18 cellular contexts compared by ENCODE assay signal in the genomic region with DNA sequence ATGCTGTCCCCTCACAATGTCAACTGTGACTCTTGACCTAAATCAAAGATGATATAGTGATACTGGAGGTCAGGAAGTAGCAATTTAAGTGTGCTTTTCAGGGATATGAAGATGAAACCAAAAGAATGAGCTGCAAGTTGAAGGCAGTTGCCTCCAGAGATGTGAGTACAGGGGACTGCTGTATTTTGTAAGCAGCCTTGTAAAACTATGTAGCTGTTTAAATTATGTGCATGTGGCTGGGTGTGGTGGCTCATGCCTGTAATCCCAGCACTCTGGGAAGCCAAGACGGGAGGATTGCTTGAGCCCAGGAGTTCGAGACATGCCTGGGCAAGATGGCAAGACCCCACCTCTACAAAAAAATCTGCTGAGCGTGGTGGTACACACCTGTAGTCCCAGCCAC. TPM values are rescaled to one million over a fixed set of nuclear protein-coding genes. Genes with fewer than 3 reads are reported as not detected.
DNase-seq lines count a peak whose midpoint lies in the region; ATAC-seq and TF ChIP-seq lines count a peak whose summit lies in the region.
"Had no signal": no experiment of that assay in that cellular context is flagged by ENCODE, and none has a peak within 500 bp of the region (broad histone marks: within the 10 kb centered on the region; RNA-seq: fewer than 3 reads in every experiment).

No MANE protein-coding gene starts in this region.

- H3K4me3 Mint-ChIP-seq in activated CD4-positive, alpha-beta memory T cell treated with anti-CD3 and anti-CD28 coated beads for 36 hours: no peak overlapping the region
- no peak overlapping the region for H3K4me3 Mint-ChIP-seq in activated CD4-positive, alpha-beta memory T cell treated with anti-CD3 and anti-CD28 coated beads, Interleukin-2, amount 10 ng/mL, durations not matched to agents 7 days and 5 days
- no peak overlapping the region for H3K4me3 Mint-ChIP-seq in GM23338
- H3K4me3 Mint-ChIP-seq in activated T-helper 17 cell treated with anti-CD3 and anti-CD28 coated beads, Interleukin-2, amount 50 U/mL, for 72 hours: peak overlapping the region; percentile 65
- H3K4me3 Mint-ChIP-seq: CD8-positive, alpha-beta memory T cell; HFFc6 had no signal

- ATAC-seq in GM23338 (no peak), left colon (peak; percentile 64)
- peak; percentile 57 for ATAC-seq in activated T-helper 17 cell treated with anti-CD3 and anti-CD28 coated beads, Interleukin-2, amount 50 U/mL, for 72 hours (replicated peaks)
- ATAC-seq: PC-3, SK-N-SH treated with all-trans-retinoic acid at 6 μM for 48 hours had no signal

- intact Hi-C loops in activated CD4-positive, alpha-beta memory T cell treated with anti-CD3 and anti-CD28 coated beads for 36 hours (cut with micrococcal nuclease): loop anchor here (2.0 kb wide), 1 partner anchor 22 kb away; a partner anchor contains a TSS
- intact Hi-C loops in left colon (cut with DNase I, micrococcal nuclease): no loop called here

- no peaks in the 10 kb centered on the region for H3K27me3 ChIP-seq in GM23338 (ENCODE audit: insufficient read depth)
- H3K27me3 ChIP-seq: ascending aorta, MG63, right lobe of liver, uterus had no signal

- POLR2A ChIA-PET in activated CD4-positive, alpha-beta memory T cell treated with anti-CD3 and anti-CD28 coated beads for 36 hours (lab: Charles Lee): interaction anchor here (2.2 kb wide), 1 partner anchor 25 kb away, joined by 4 read pairs; no protein-coding TSS in a partner anchor
- POLR2A ChIA-PET in activated CD4-positive, alpha-beta memory T cell treated with anti-CD3 and anti-CD28 coated beads, Interleukin-2, amount 10 ng/mL, durations not matched to agents 7 days and 5 days (lab: Charles Lee): interaction anchor here (1.0 to 1.3 kb wide), 4 partner anchors 15 to 70 kb away, joined by 3 to 5 read pairs (median 4); no protein-coding TSS in a partner anchor

- CTCF ChIA-PET in activated CD4-positive, alpha-beta memory T cell treated with anti-CD3 and anti-CD28 coated beads for 36 hours (lab: Charles Lee): interaction anchor here (1.0 to 1.3 kb wide), 3 partner anchors 16 to 207 kb away, joined by 3 to 4 read pairs (median 3); no protein-coding TSS in a partner anchor
- CTCF ChIA-PET in activated CD4-positive, alpha-beta memory T cell treated with anti-CD3 and anti-CD28 coated beads, Interleukin-2, amount 10 ng/mL, durations not matched to agents 7 days and 5 days (lab: Charles Lee): interaction anchor here (1.1 kb wide), 1 partner anchor 9 kb away, joined by 3 read pairs; no protein-coding TSS in a partner anchor

- H3K4me3 ChIP-seq in GM23338: no peak overlapping the region
- H3K4me3 ChIP-seq: ascending aorta, MG63, right lobe of liver, uterus had no signal

- no peaks in the 10 kb centered on the region for H3K36me3 Mint-ChIP-seq in activated CD4-positive, alpha-beta memory T cell treated with anti-CD3 and anti-CD28 coated beads for 36 hours
- no peaks in the 10 kb centered on the region for H3K36me3 Mint-ChIP-seq in activated CD4-positive, alpha-beta memory T cell treated with anti-CD3 and anti-CD28 coated beads, Interleukin-2, amount 10 ng/mL, durations not matched to agents 7 days and 5 days (ENCODE audit: low read depth)
- H3K36me3 Mint-ChIP-seq in GM23338 (ENCODE audit: low read depth): peaks cover 3% of the 10 kb centered on the region; the same call in 1 of the 3 replicates
- no peaks in the 10 kb centered on the region for H3K36me3 Mint-ChIP-seq in activated T-helper 17 cell treated with anti-CD3 and anti-CD28 coated beads, Interleukin-2, amount 50 U/mL, for 72 hours (ENCODE audit: low read depth)
- H3K36me3 Mint-ChIP-seq: CD8-positive, alpha-beta memory T cell had no signal

- H3K4me1 Mint-ChIP-seq in activated CD4-positive, alpha-beta memory T cell treated with anti-CD3 and anti-CD28 coated beads for 36 hours (ENCODE audit: low read depth): peaks cover 29% of the 10 kb centered on the region
- peaks cover 25% of the 10 kb centered on the region for H3K4me1 Mint-ChIP-seq in activated CD4-positive, alpha-beta memory T cell treated with anti-CD3 and anti-CD28 coated beads, Interleukin-2, amount 10 ng/mL, durations not matched to agents 7 days and 5 days
- peaks cover 11% of the 10 kb centered on the region for H3K4me1 Mint-ChIP-seq in GM23338
- peaks cover 12% of the 10 kb centered on the region for H3K4me1 Mint-ChIP-seq in activated T-helper 17 cell treated with anti-CD3 and anti-CD28 coated beads, Interleukin-2, amount 50 U/mL, for 72 hours

- no peaks in the 10 kb centered on the region for H3K36me3 ChIP-seq in GM23338 (ENCODE audit: insufficient read depth)
- H3K36me3 ChIP-seq: ascending aorta, MG63, right lobe of liver, uterus had no signal

- H3K27me3 Mint-ChIP-seq in activated CD4-positive, alpha-beta memory T cell treated with anti-CD3 and anti-CD28 coated beads for 36 hours: no peaks in the 10 kb centered on the region
- no peaks in the 10 kb centered on the region for H3K27me3 Mint-ChIP-seq in activated CD4-positive, alpha-beta memory T cell treated with anti-CD3 and anti-CD28 coated beads, Interleukin-2, amount 10 ng/mL, durations not matched to agents 7 days and 5 days
- H3K27me3 Mint-ChIP-seq in GM23338 (ENCODE audit: insufficient read depth, low read depth, poor library complexity): no peaks in the 10 kb centered on the region
- no peaks in the 10 kb centered on the region for H3K27me3 Mint-ChIP-seq in activated T-helper 17 cell treated with anti-CD3 and anti-CD28 coated beads, Interleukin-2, amount 50 U/mL, for 72 hours
- H3K27me3 Mint-ChIP-seq: CD8-positive, alpha-beta memory T cell had no signal

- H3K9me2 ChIP-seq in GM23338 (ENCODE audit: insufficient read depth): no peaks in the 10 kb centered on the region

- no peak overlapping the region for H3K27ac ChIP-seq in GM23338 (ENCODE audit: low read depth)
- H3K27ac ChIP-seq: ascending aorta, right lobe of liver, uterus had no signal

- H4K20me1 ChIP-seq in GM23338 (replicated peaks; ENCODE audit: insufficient read depth): no peaks in the 10 kb centered on the region

- TF ChIP-seq CTCF in GM23338 (conservative IDR thresholded peaks at IDR 0.05; ENCODE audit: low read depth in 2 of 2): no peak

- peak overlapping the region; percentile 56 for H3K27ac Mint-ChIP-seq in activated CD4-positive, alpha-beta memory T cell treated with anti-CD3 and anti-CD28 coated beads for 36 hours
- H3K27ac Mint-ChIP-seq in activated CD4-positive, alpha-beta memory T cell treated with anti-CD3 and anti-CD28 coated beads, Interleukin-2, amount 10 ng/mL, durations not matched to agents 7 days and 5 days: no peak overlapping the region
- H3K27ac Mint-ChIP-seq in GM23338: no peak overlapping the region
- H3K27ac Mint-ChIP-seq in activated T-helper 17 cell treated with anti-CD3 and anti-CD28 coated beads, Interleukin-2, amount 50 U/mL, for 72 hours: peak overlapping the region; percentile 87
- H3K27ac Mint-ChIP-seq: HFFc6 had no signal

- no peaks in the 10 kb centered on the region for H3K79me2 ChIP-seq in GM23338 (replicated peaks; ENCODE audit: insufficient read depth)

- no peak overlapping the region for H3K4me2 ChIP-seq in GM23338

- H2AFZ ChIP-seq in GM23338: peak overlapping the region; percentile 53; the same call in 1 of the 2 replicates

- no peak for DNase-seq in activated CD4-positive, alpha-beta memory T cell treated with anti-CD3 and anti-CD28 coated beads for 36 hours
- DNase-seq in activated CD4-positive, alpha-beta memory T cell treated with anti-CD3 and anti-CD28 coated beads, Interleukin-2, amount 10 ng/mL, durations not matched to agents 7 days and 5 days: no peak
- DNase-seq in GM23338 (ENCODE audit: low spot score) (no peak), left colon (peak in 1 of 2 donors; percentile 23), NCI-H187 treated with DMSO at 0.1 percent for 48 hours (lab: John Stamatoyannopoulos, UW) (no peak), NCI-H2196 (lab: John Stamatoyannopoulos, UW; ENCODE audit: unreplicated experiment) (no peak), NCI-H128 (lab: John Stamatoyannopoulos, UW; ENCODE audit: unreplicated experiment) (no peak)
- DNase-seq: CD8-positive, alpha-beta memory T cell; HFFc6; MG63; NCI-H2081 treated with DMSO at 0.1 percent for 48 hours; NCI-H524; PC-3; right lobe of liver; uterus had no signal

- H3F3A ChIP-seq in GM23338 (replicated peaks; ENCODE audit: low read depth): no peaks in the 10 kb centered on the region

- peaks cover 13% of the 10 kb centered on the region for H3K4me1 ChIP-seq in GM23338 (ENCODE audit: insufficient read depth)
- H3K4me1 ChIP-seq: ascending aorta, uterus had no signal

- H3K9me3 Mint-ChIP-seq in activated CD4-positive, alpha-beta memory T cell treated with anti-CD3 and anti-CD28 coated beads for 36 hours: peaks cover 7% of the 10 kb centered on the region
- no peaks in the 10 kb centered on the region for H3K9me3 Mint-ChIP-seq in activated CD4-positive, alpha-beta memory T cell treated with anti-CD3 and anti-CD28 coated beads, Interleukin-2, amount 10 ng/mL, durations not matched to agents 7 days and 5 days
- H3K9me3 Mint-ChIP-seq in GM23338: peaks cover 4% of the 10 kb centered on the region; the same call in 2 of the 3 replicates
- H3K9me3 Mint-ChIP-seq in activated T-helper 17 cell treated with anti-CD3 and anti-CD28 coated beads, Interleukin-2, amount 50 U/mL, for 72 hours: no peaks in the 10 kb centered on the region
- H3K9me3 Mint-ChIP-seq: CD8-positive, alpha-beta memory T cell had no signal

RNA-seq across cellular contexts. Expression of a gene that starts 15.1 kb away (rescaled TPM):
- 10 to 100 TPM; 74.2 to 77.5 TPM for total RNA-seq in activated CD4-positive, alpha-beta memory T cell treated with anti-CD3 and anti-CD28 coated beads for 36 hours
- total RNA-seq in activated CD4-positive, alpha-beta memory T cell treated with anti-CD3 and anti-CD28 coated beads, Interleukin-2, amount 10 ng/mL, durations not matched to agents 7 days and 5 days: 10 to 100 TPM; 56.1 to 58.4 TPM
- total RNA-seq in GM23338 (2014; rRNA removed; shearing (Covaris generic)): 60.2 and 61.4 TPM in 2 replicates
- polyA plus RNA-seq in GM23338 (2016; fragmentation: Nextera tagmentation; extraction: Ambion mirVana): 33.9 and 34.8 TPM in 2 replicates
- total RNA-seq in activated T-helper 17 cell treated with anti-CD3 and anti-CD28 coated beads, Interleukin-2, amount 50 U/mL, for 72 hours: 100 to 1,000 TPM in 1 of 2 donors, 10 to 100 TPM in 1; 80.1 to 110 TPM
- total RNA-seq in left colon: 10 to 100 TPM; 47.1 to 63.6 TPM

RNA-seq across cellular contexts. Expression of a gene that starts 21.6 kb away (rescaled TPM):
- 10 to 100 TPM; 55.9 to 62.8 TPM for total RNA-seq in activated CD4-positive, alpha-beta memory T cell treated with anti-CD3 and anti-CD28 coated beads for 36 hours
- 10 to 100 TPM; 77.0 to 80.3 TPM for total RNA-seq in activated CD4-positive, alpha-beta memory T cell treated with anti-CD3 and anti-CD28 coated beads, Interleukin-2, amount 10 ng/mL, durations not matched to agents 7 days and 5 days
- total RNA-seq in GM23338 (2014; rRNA removed; shearing (Covaris generic)): 29.9 and 43.9 TPM in 2 replicates
- polyA plus RNA-seq in GM23338 (2016; fragmentation: Nextera tagmentation; extraction: Ambion mirVana): 15.2 and 22.2 TPM in 2 replicates
- 100 to 1,000 TPM in 1 of 2 donors, 10 to 100 TPM in 1; 83.5 to 122 TPM for total RNA-seq in activated T-helper 17 cell treated with anti-CD3 and anti-CD28 coated beads, Interleukin-2, amount 50 U/mL, for 72 hours
- total RNA-seq in left colon: 10 to 100 TPM; 54.3 to 75.2 TPM

Comparison
In these comparisons a context has a peak if more than half of its experiments do, and no peak if none do; other contexts are left out.
1. H3K27ac Mint-ChIP-seq: peak in activated CD4-positive, alpha-beta memory T cell treated with anti-CD3 and anti-CD28 coated beads for 36 hours (single experiment) and activated T-helper 17 cell treated with anti-CD3 and anti-CD28 coated beads, Interleukin-2, amount 50 U/mL, for 72 hours (single experiment); none in activated CD4-positive, alpha-beta memory T cell treated with anti-CD3 and anti-CD28 coated beads, Interleukin-2, amount 10 ng/mL, durations not matched to agents 7 days and 5 days (single experiment) and GM23338 (single experiment).